In genomic region chr1:64469614-64469976, GRCh38 we compare ENCODE assay signal across 8 cellular contexts. TPM values are rescaled to one million over a fixed set of nuclear protein-coding genes. Genes with fewer than 3 reads are reported as not detected.
DNase-seq lines count a peak whose midpoint lies in the region; ATAC-seq and TF ChIP-seq lines count a peak whose summit lies in the region.

No MANE protein-coding gene starts in this region.

- H3K4me3 Mint-ChIP-seq in natural killer cell: peak overlapping the region; percentile 32
- H3K4me3 Mint-ChIP-seq in natural killer cell treated with Interleukin-12 subunit alpha and Interleukin-12 subunit beta and Interleukin-15 and Interleukin-18, amount 100 ng/mL, for 72 hours: no peak overlapping the region

- no peaks in the 10 kb centered on the region for H3K36me3 Mint-ChIP-seq in natural killer cell
- peaks cover 11% of the 10 kb centered on the region for H3K36me3 Mint-ChIP-seq in natural killer cell treated with Interleukin-12 subunit alpha and Interleukin-12 subunit beta and Interleukin-15 and Interleukin-18, amount 100 ng/mL, for 72 hours
- peaks cover 0 to 4% of the 10 kb centered on the region in 2 donors for H3K36me3 Mint-ChIP-seq in activated naive CD4-positive, alpha-beta T cell treated with anti-CD3 and anti-CD28 coated beads, Interleukin-2, amount 50 U/mL, for 72 hours

- H3K9ac ChIP-seq in subcutaneous abdominal adipose tissue (ENCODE audit: low read length in 5 of 5): peak overlapping the region in 4 of 5 donors; percentile 65 to 76 (median 70)

- intact Hi-C loops in natural killer cell (cut with micrococcal nuclease): no loop called here

- no peaks in the 10 kb centered on the region for H3K9me3 Mint-ChIP-seq in natural killer cell
- no peaks in the 10 kb centered on the region for H3K9me3 Mint-ChIP-seq in natural killer cell treated with Interleukin-12 subunit alpha and Interleukin-12 subunit beta and Interleukin-15 and Interleukin-18, amount 100 ng/mL, for 72 hours
- H3K9me3 Mint-ChIP-seq in activated naive CD4-positive, alpha-beta T cell treated with anti-CD3 and anti-CD28 coated beads, Interleukin-2, amount 50 U/mL, for 72 hours: no peaks in the 10 kb centered on the region

- H3K27ac Mint-ChIP-seq in natural killer cell: no peak overlapping the region
- H3K27ac Mint-ChIP-seq in natural killer cell treated with Interleukin-12 subunit alpha and Interleukin-12 subunit beta and Interleukin-15 and Interleukin-18, amount 100 ng/mL, for 72 hours: no peak overlapping the region
- no peak overlapping the region for H3K27ac Mint-ChIP-seq in activated naive CD4-positive, alpha-beta T cell treated with anti-CD3 and anti-CD28 coated beads, Interleukin-2, amount 50 U/mL, for 72 hours

- no peak for DNase-seq in natural killer cell
- DNase-seq in natural killer cell treated with Interleukin-12 subunit alpha and Interleukin-12 subunit beta and Interleukin-15 and Interleukin-18, amount 100 ng/mL, for 72 hours (ENCODE audit: low spot score): no peak
- no peak for DNase-seq in activated naive CD4-positive, alpha-beta T cell treated with anti-CD3 and anti-CD28 coated beads, Interleukin-2, amount 50 U/mL, for 72 hours (ENCODE audit: low spot score in 2 of 2)
- no peak for DNase-seq in NCI-H2029 (lab: John Stamatoyannopoulos, UW)
- DNase-seq in NCI-H128 (lab: John Stamatoyannopoulos, UW; ENCODE audit: unreplicated experiment): no peak

- H3K27me3 Mint-ChIP-seq in natural killer cell (ENCODE audit: low read depth in 2 of 2): peaks cover 51 to 58% of the 10 kb centered on the region in 2 donors
- peaks cover 43 to 51% of the 10 kb centered on the region in 2 donors for H3K27me3 Mint-ChIP-seq in natural killer cell treated with Interleukin-12 subunit alpha and Interleukin-12 subunit beta and Interleukin-15 and Interleukin-18, amount 100 ng/mL, for 72 hours

- H3K27me3 ChIP-seq in subcutaneous abdominal adipose tissue (ENCODE audit: control insufficient read depth in 5 of 5, insufficient read depth in 4 of 5, low read length in 5 of 5): no peaks in the 10 kb centered on the region

- peak overlapping the region; percentile 92 for H3K4me3 ChIP-seq in iPS-18c (ENCODE audit: insufficient read depth, low read depth, low read length)
- H3K4me3 ChIP-seq in subcutaneous abdominal adipose tissue (ENCODE audit: low read depth in 1 of 5, low read length in 5 of 5): peak overlapping the region; percentile 73 to 97 (median 93)

- ATAC-seq in natural killer cell (no peak), HG03025 (IDR thresholded peaks at IDR 0.05; ENCODE audit: low FRiP score, unreplicated experiment) (no peak)
- ATAC-seq in natural killer cell treated with Interleukin-12 subunit alpha and Interleukin-12 subunit beta and Interleukin-15 and Interleukin-18, amount 100 ng/mL, for 72 hours: no peak
- ATAC-seq in activated naive CD4-positive, alpha-beta T cell treated with anti-CD3 and anti-CD28 coated beads, Interleukin-2, amount 50 U/mL, for 72 hours: peak; percentile 5 to 15

- H3K4me1 Mint-ChIP-seq in natural killer cell: peaks cover 10 to 12% of the 10 kb centered on the region in 2 donors
- peaks cover 8 to 15% of the 10 kb centered on the region in 2 donors for H3K4me1 Mint-ChIP-seq in natural killer cell treated with Interleukin-12 subunit alpha and Interleukin-12 subunit beta and Interleukin-15 and Interleukin-18, amount 100 ng/mL, for 72 hours (ENCODE audit: low read depth in 2 of 2)

- no peaks in the 10 kb centered on the region for H3K9me3 ChIP-seq in iPS-18c (ENCODE audit: control insufficient read depth, insufficient read depth, low read length)
- no peaks in the 10 kb centered on the region for H3K9me3 ChIP-seq in subcutaneous abdominal adipose tissue (ENCODE audit: control insufficient read depth in 5 of 5, low read length in 5 of 5)

- TF ChIP-seq CTCF in natural killer cell (IDR thresholded peaks at IDR 0.05): no peak

- peaks cover 0 to 40% (median 37%) of the 10 kb centered on the region in 5 donors for H3K4me1 ChIP-seq in subcutaneous abdominal adipose tissue (ENCODE audit: control insufficient read depth in 5 of 5, insufficient read depth in 5 of 5, low read length in 5 of 5)

- H3K27ac ChIP-seq in subcutaneous abdominal adipose tissue (ENCODE audit: low read depth, low read length): peak overlapping the region; percentile 81

- H3K36me3 ChIP-seq in subcutaneous abdominal adipose tissue (ENCODE audit: control insufficient read depth in 5 of 5, insufficient read depth in 5 of 5, low read length in 5 of 5): no peaks in the 10 kb centered on the region

RNA-seq across cellular contexts. Expression of gene CACHD1, which starts 0.3 kb away (rescaled TPM):
- not detected for total RNA-seq in natural killer cell
- total RNA-seq in natural killer cell treated with Interleukin-12 subunit alpha and Interleukin-12 subunit beta and Interleukin-15 and Interleukin-18, amount 100 ng/mL, for 72 hours: under 1 TPM; 0.11 to 0.14 TPM
- 1 to 10 TPM; 1.1 to 1.6 TPM for total RNA-seq in activated naive CD4-positive, alpha-beta T cell treated with anti-CD3 and anti-CD28 coated beads, Interleukin-2, amount 50 U/mL, for 72 hours

Comparison
In these comparisons a context has a peak if more than half of its experiments do, and no peak if none do; other contexts are left out.
1. ATAC-seq: peak in activated naive CD4-positive, alpha-beta T cell treated with anti-CD3 and anti-CD28 coated beads, Interleukin-2, amount 50 U/mL, for 72 hours (2 of 2); none in natural killer cell (0 of 3), natural killer cell treated with Interleukin-12 subunit alpha and Interleukin-12 subunit beta and Interleukin-15 and Interleukin-18, amount 100 ng/mL, for 72 hours (0 of 2) and HG03025 (single experiment).